8 cellular contexts compared by ENCODE assay signal in the genomic region with DNA sequence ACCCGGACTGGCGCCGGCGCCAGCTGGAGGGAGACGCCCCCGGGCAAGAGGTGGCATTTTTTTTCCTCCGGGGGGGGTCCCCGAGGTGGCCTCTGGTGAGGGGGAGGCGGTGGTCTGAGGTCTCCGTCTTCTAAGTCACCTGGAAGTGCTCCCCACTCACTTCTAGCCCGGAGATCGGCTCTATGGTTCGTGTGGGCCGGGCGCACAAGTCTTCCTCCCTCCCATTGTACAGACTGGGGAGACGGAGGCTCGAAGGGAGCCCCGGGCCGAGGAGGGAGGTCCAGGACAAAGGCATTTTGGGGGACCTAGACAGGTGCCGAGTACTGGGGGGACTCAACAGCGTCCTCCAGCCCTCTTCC. TPM values are rescaled to one million over a fixed set of nuclear protein-coding genes. Genes with fewer than 3 reads are reported as not detected.
DNase-seq lines count a peak whose midpoint lies in the region; FAIRE-seq and TF ChIP-seq lines count a peak whose summit lies in the region.

No MANE protein-coding gene starts in this region.

- H3K4me3 Mint-ChIP-seq in Caco-2 (ENCODE audit: unreplicated experiment) (peak overlapping the region; percentile 93), neural progenitor cell (peak overlapping the region; percentile 64)

- H3K4me1 ChIP-seq in Caco-2 (peaks cover 8% of the 10 kb centered on the region), MM.1S (ENCODE audit: low read length) (0 out of 2 replicates have a peak, but pooled peaks cover 4% of the 10 kb centered on the region), neural progenitor cell (peaks cover 61% of the 10 kb centered on the region), small intestine (ENCODE audit: control insufficient read depth in 2 of 2, insufficient read depth in 1 of 2, low read depth in 1 of 2, low read length in 1 of 2) (peaks cover 0 to 12% of the 10 kb centered on the region in 2 donors)

- H2AFZ ChIP-seq in MM.1S (ENCODE audit: low read length) (no peak overlapping the region), neural progenitor cell (replicated peaks) (no peak overlapping the region)

- H3K27ac Mint-ChIP-seq in Caco-2 (ENCODE audit: unreplicated experiment) (peak overlapping the region; percentile 89), neural progenitor cell (no peak overlapping the region)

- DNase-seq in Caco-2 (no peak), MM.1S (no peak), coronary artery (ENCODE audit: low spot score) (no peak), neural progenitor cell (ENCODE audit: low spot score) (no peak), small intestine (no peak), putamen (ENCODE audit: low spot score) (no peak), NCI-H345 (lab: John Stamatoyannopoulos, UW) (no peak)
- no peak for DNase-seq in stimulated activated CD4-positive, alpha-beta T cell treated with anti-CD3 and anti-CD28 coated beads, Interleukin-2, amount 100 ng/mL, for 48 hours

- H3K27me3 Mint-ChIP-seq in Caco-2 (ENCODE audit: insufficient read depth, unreplicated experiment) = no peaks in the 10 kb centered on the region
- peaks cover 77% of the 10 kb centered on the region for H3K27me3 Mint-ChIP-seq in neural progenitor cell (ENCODE audit: insufficient read depth, low read depth)

- BruUV-seq in Caco-2 (replicated peaks; lab: Mats Ljungman, UMichigan) = no TSS peak

- no peak for FAIRE-seq in small intestine (lab: Jason Lieb, UNC)

- H3K27ac ChIP-seq in MM.1S (ENCODE audit: low read length) (no peak overlapping the region), coronary artery (peak overlapping the region; percentile 68 to 79), neural progenitor cell (no peak overlapping the region), small intestine (ENCODE audit: low read depth in 1 of 2, low read length in 1 of 2) (peak overlapping the region in 1 of 2 donors; percentile 78)

- H3K4me1 Mint-ChIP-seq in Caco-2 (ENCODE audit: low read depth, unreplicated experiment) (no peaks in the 10 kb centered on the region), neural progenitor cell (peaks cover 37% of the 10 kb centered on the region)

- H3K36me3 Mint-ChIP-seq in Caco-2 (ENCODE audit: insufficient read depth, unreplicated experiment) (peaks cover 9% of the 10 kb centered on the region), neural progenitor cell (no peaks in the 10 kb centered on the region)

- intact Hi-C loops in Caco-2 (cut with micrococcal nuclease; ENCODE audit: unreplicated experiment) = loop anchor here (1.0 to 2.0 kb wide), 2 partner anchors 53 to 62 kb away; no protein-coding TSS in a partner anchor

- H3K79me2 ChIP-seq in MM.1S (ENCODE audit: low read length) (no peaks in the 10 kb centered on the region), neural progenitor cell (ENCODE audit: low read depth) (no peaks in the 10 kb centered on the region)

- H3K4me2 ChIP-seq in MM.1S (ENCODE audit: low read depth, low read length) = peak overlapping the region; percentile 79
- peak overlapping the region; percentile 78 for H3K4me2 ChIP-seq in neural progenitor cell

- H3K27me3 ChIP-seq in Caco-2 (replicated peaks; ENCODE audit: control insufficient read depth, insufficient read depth, low read length) (no peaks in the 10 kb centered on the region), MM.1S (replicated peaks; ENCODE audit: insufficient read depth, low read length) (peaks cover 100% of the 10 kb centered on the region), neural progenitor cell (peaks cover 100% of the 10 kb centered on the region), small intestine (ENCODE audit: control insufficient read depth in 2 of 2, insufficient read depth in 2 of 2, low read length in 2 of 2) (peaks cover 38 to 70% of the 10 kb centered on the region in 2 donors)

- H3K9me3 ChIP-seq in Caco-2 (no peaks in the 10 kb centered on the region), MM.1S (replicated peaks; ENCODE audit: insufficient read depth, low read length) (no peaks in the 10 kb centered on the region), neural progenitor cell (ENCODE audit: low read depth) (no peaks in the 10 kb centered on the region), small intestine (ENCODE audit: control insufficient read depth, low read depth) (no peaks in the 10 kb centered on the region)

- no peaks in the 10 kb centered on the region for H3K36me3 ChIP-seq in Caco-2 (ENCODE audit: control insufficient read depth, insufficient read depth, low read length)
- H3K36me3 ChIP-seq in MM.1S (replicated peaks; ENCODE audit: insufficient read depth, low read length) = no peaks in the 10 kb centered on the region
- no peaks in the 10 kb centered on the region for H3K36me3 ChIP-seq in neural progenitor cell
- no peaks in the 10 kb centered on the region for H3K36me3 ChIP-seq in small intestine (ENCODE audit: control insufficient read depth in 2 of 2, insufficient read depth in 2 of 2, low read length in 2 of 2)

- H3K9me3 Mint-ChIP-seq in Caco-2 (ENCODE audit: unreplicated experiment) (no peaks in the 10 kb centered on the region), neural progenitor cell (peaks cover 2% of the 10 kb centered on the region)

- no peaks in the 10 kb centered on the region for H3K9me2 ChIP-seq in MM.1S (replicated peaks; ENCODE audit: insufficient read depth, low read length)

- H3K4me3 ChIP-seq in Caco-2 (ENCODE audit: low read depth, low read length) (peak overlapping the region; percentile 71), MM.1S (ENCODE audit: low read length) (peak overlapping the region; percentile 67), coronary artery (peak overlapping the region; percentile 86), neural progenitor cell (peak overlapping the region; percentile 42), small intestine (ENCODE audit: low read depth in 1 of 2, low read length in 2 of 2) (peak overlapping the region in 1 of 2 donors; percentile 44)

- H4K20me1 ChIP-seq in MM.1S (ENCODE audit: insufficient read depth, low read length) = no peaks in the 10 kb centered on the region
- H4K20me1 ChIP-seq in neural progenitor cell (ENCODE audit: low read depth) = peaks cover 96% of the 10 kb centered on the region

- CTCF ChIA-PET in Caco-2 (lab: Charles Lee) = interaction anchor here (0.7 to 1.3 kb wide), 2 partner anchors 9 to 378 kb away, joined by 4 read pairs; no protein-coding TSS in a partner anchor

- H3K9ac ChIP-seq in MM.1S (ENCODE audit: low read length) (no peak overlapping the region), neural progenitor cell (no peak overlapping the region)

- H3F3A ChIP-seq in MM.1S (ENCODE audit: insufficient read depth, low read length) = no peaks in the 10 kb centered on the region
- H3F3A ChIP-seq in neural progenitor cell (ENCODE audit: low read depth) = peaks cover 36% of the 10 kb centered on the region

- POLR2A ChIA-PET in Caco-2 (lab: Charles Lee) = interaction anchor here (1.5 kb wide), 1 partner anchor 56 kb away, joined by 5 read pairs; no protein-coding TSS in a partner anchor

- WGBS in small intestine, 3 donors = 1% methylated on average over 20 to 21 of the region's 21 CpGs

- no peak for TF ChIP-seq CTCF in Caco-2 (IDR thresholded peaks at IDR 0.05; ENCODE audit: insufficient read depth in 1 of 2, low read depth in 1 of 2, low read length in 1 of 2, severe bottlenecking in 1 of 2, unreplicated experiment in 1 of 2)
- no peak for TF ChIP-seq CTCF in MM.1S (IDR thresholded peaks at IDR 0.05; ENCODE audit: low read length)
- no peak for TF ChIP-seq CTCF in coronary artery (IDR thresholded peaks at IDR 0.05)
- TF ChIP-seq CTCF in neural progenitor cell (IDR thresholded peaks at IDR 0.05) = no peak

RNA-seq across cellular contexts. Expression of a gene that starts 4.4 kb away (rescaled TPM):
- 12.5 and 13.3 TPM in 2 replicates for total RNA-seq in Caco-2 (2022)
- 0.09 TPM in 1 of 2 replicates, not detected in the other for total RNA-seq in neural progenitor cell (ENCODE audit: low replicate concordance)
- 10 to 100 TPM in 1 of 3 donors, 1 to 10 TPM in 1, under 1 TPM in 1; 0.67 to 15.2 (median 1.1) TPM for polyA plus RNA-seq in small intestine

RNA-seq across cellular contexts. Expression of a gene that starts 21.9 kb away (rescaled TPM):
- total RNA-seq in Caco-2 (2022) (not detected in 2 replicates), neural progenitor cell (ENCODE audit: low replicate concordance) (not detected in 2 replicates)
- not detected for polyA plus RNA-seq in small intestine

Comparison
In these comparisons a context has a peak if more than half of its experiments do, and no peak if none do; other contexts are left out.
1. H3K27ac ChIP-seq: peak in coronary artery (2 of 2); none in MM.1S (single experiment) and neural progenitor cell (single experiment).
2. RNA of a gene that starts 4.4 kb away (total RNA-seq): 12.5 to 13.3 TPM in Caco-2; 0.09 TPM in neural progenitor cell; every median in the first group is over 10 times any median in the second.